In genomic region chr20:33591901-33592300, GRCh38 we compare ENCODE assay signal across 1 cellular context.
TF ChIP-seq lines count a peak whose summit lies in the region.

No MANE protein-coding gene starts in this region.

TF ChIP-seq in GM12878, 131 proteins besides CTCF, POLR2A, EP300 and RAD21 (continued from another document):
- TF ChIP-seq EGR1 (IDR thresholded peaks at IDR 0.05; ENCODE audit: borderline replicate concordance in 1 of 2, low read depth in 2 of 2, low read length in 2 of 2), result peak in 1 of 2 experiments; percentile 75; a peak in 2 of 3 replicates
- 0 out of 2 replicates have a peak, but pooled peaks have one; percentile 19 for TF ChIP-seq EED (IDR thresholded peaks at IDR 0.05; ENCODE audit: low read depth)
